In genomic region chr2:193156480-193156879, GRCh38 we compare ENCODE assay signal across 28 cellular contexts.
"Had no signal": no experiment of that assay in that cellular context is flagged by ENCODE, and none has a peak within 500 bp of the region (broad histone marks: within the 10 kb centered on the region; RNA-seq: fewer than 3 reads in every experiment).

No MANE protein-coding gene starts in this region.

- H3K9me3 ChIP-seq: ovary, psoas muscle, right lobe of liver, sigmoid colon, stomach, thoracic aorta, thyroid gland, tibial nerve, upper lobe of left lung, vagina had no signal

- H3K4me3 ChIP-seq: neural progenitor cell, ovary, psoas muscle, right lobe of liver, sigmoid colon, stomach, thoracic aorta, thyroid gland, tibial nerve, upper lobe of left lung, vagina had no signal

- H2AFZ ChIP-seq: neural progenitor cell, parathyroid adenoma had no signal

- H3K79me2 ChIP-seq: parathyroid adenoma had no signal

- H3K4me3 Mint-ChIP-seq: natural killer cell; nephron; neural progenitor cell; stimulated activated effector memory CD8-positive, alpha-beta T cell treated with anti-CD3 and anti-CD28 coated beads, Interleukin-12 subunit alpha, Interleukin-12 subunit beta, amount 100 ng/mL, for 72 hours; stimulated activated naive B cell treated with anti-CD40 and anti-IgM and Interleukin-4, amounts not matched to agents 10 μg/mL and 1 μg/mL and 100 μg/mL, for 72 hours; stimulated activated naive CD8-positive, alpha-beta T cell treated with anti-CD3 and anti-CD28 coated beads, Interleukin-15, Interleukin-2, amounts not matched to agents 100 ng/mL and 50 ng/mL, for 24 hours had no signal

- H3K4me1 ChIP-seq: neural progenitor cell, parathyroid adenoma, psoas muscle, right lobe of liver, sigmoid colon, stomach, thyroid gland, tibial nerve, upper lobe of left lung, vagina had no signal

- H3K4me1 Mint-ChIP-seq: natural killer cell; nephron; neural progenitor cell; stimulated activated effector memory CD8-positive, alpha-beta T cell treated with anti-CD3 and anti-CD28 coated beads, Interleukin-12 subunit alpha, Interleukin-12 subunit beta, amount 100 ng/mL, for 72 hours; stimulated activated naive B cell treated with anti-CD40 and anti-IgM and Interleukin-4, amounts not matched to agents 10 μg/mL and 1 μg/mL and 100 μg/mL, for 72 hours had no signal

- H3K4me2 ChIP-seq: neural progenitor cell had no signal

- H3K36me3 ChIP-seq: neural progenitor cell, ovary, right lobe of liver, sigmoid colon, stomach, thoracic aorta, thyroid gland, tibial nerve, upper lobe of left lung, vagina had no signal

- ATAC-seq: natural killer cell; psoas muscle; right cardiac atrium; right lobe of liver; stimulated activated effector memory CD8-positive, alpha-beta T cell treated with anti-CD3 and anti-CD28 coated beads, Interleukin-12 subunit alpha, Interleukin-12 subunit beta, amount 100 ng/mL, for 72 hours; stimulated activated naive B cell treated with anti-CD40 and anti-IgM and Interleukin-4, amounts not matched to agents 10 μg/mL and 1 μg/mL and 100 μg/mL, for 72 hours had no signal

- H3K36me3 Mint-ChIP-seq: natural killer cell; neural progenitor cell; stimulated activated effector memory CD8-positive, alpha-beta T cell treated with anti-CD3 and anti-CD28 coated beads, Interleukin-12 subunit alpha, Interleukin-12 subunit beta, amount 100 ng/mL, for 72 hours; stimulated activated naive B cell treated with anti-CD40 and anti-IgM and Interleukin-4, amounts not matched to agents 10 μg/mL and 1 μg/mL and 100 μg/mL, for 72 hours had no signal

- H3K27me3 Mint-ChIP-seq: progenitor cell of endocrine pancreas; stimulated activated naive B cell treated with anti-CD40 and anti-IgM and Interleukin-4, amounts not matched to agents 10 μg/mL and 1 μg/mL and 100 μg/mL, for 72 hours; stimulated activated naive CD8-positive, alpha-beta T cell treated with anti-CD3 and anti-CD28 coated beads, Interleukin-15, Interleukin-2, amounts not matched to agents 100 ng/mL and 50 ng/mL, for 24 hours had no signal

- H3K9ac ChIP-seq: neural progenitor cell, parathyroid adenoma had no signal

- H3K9me3 Mint-ChIP-seq: nephron; neural progenitor cell; stimulated activated naive B cell treated with anti-CD40 and anti-IgM and Interleukin-4, amounts not matched to agents 10 μg/mL and 1 μg/mL and 100 μg/mL, for 72 hours; stimulated activated naive CD8-positive, alpha-beta T cell treated with anti-CD3 and anti-CD28 coated beads, Interleukin-15, Interleukin-2, amounts not matched to agents 100 ng/mL and 50 ng/mL, for 24 hours had no signal

- H3K27ac ChIP-seq: neural progenitor cell, ovary, parathyroid adenoma, psoas muscle, right lobe of liver, sigmoid colon, stomach, thoracic aorta, thyroid gland, tibial nerve, upper lobe of left lung, vagina had no signal

- DNase-seq: natural killer cell; occipital lobe; ovary; posterior cingulate gyrus; psoas muscle; right cardiac atrium; right lobe of liver; sigmoid colon; small intestine; stimulated activated CD4-positive, alpha-beta T cell treated with anti-CD3 and anti-CD28 coated beads, Interleukin-15, amount 100 ng/mL, for 24 hours; stimulated activated CD4-positive, alpha-beta T cell treated with anti-CD3 and anti-CD28 coated beads, Interleukin-2, amount 100 ng/mL, for 24 hours; stimulated activated CD4-positive, alpha-beta T cell treated with anti-CD3 and anti-CD28 coated beads, Interleukin-2, amount 100 ng/mL, for 48 hours; stimulated activated CD4-positive, alpha-beta T cell treated with anti-CD3 and anti-CD28 coated beads, Interleukin-4, amount 100 ng/mL, for 24 hours; stimulated activated naive B cell treated with anti-CD40 and anti-IgM and Interleukin-4, amounts not matched to agents 10 μg/mL and 1 μg/mL and 100 μg/mL, for 72 hours; stimulated activated naive CD4-positive, alpha-beta T cell treated with Interleukin-2 at 50 U/mL for 16 hours; stomach; thyroid gland; trophoblast cell; upper lobe of left lung had no signal

- H3K27me3 ChIP-seq: neural progenitor cell, ovary, right lobe of liver, sigmoid colon, stomach, thyroid gland, tibial nerve, upper lobe of left lung, vagina had no signal

- H3K27ac Mint-ChIP-seq: natural killer cell; nephron; neural progenitor cell; progenitor cell of endocrine pancreas; stimulated activated effector memory CD8-positive, alpha-beta T cell treated with anti-CD3 and anti-CD28 coated beads, Interleukin-12 subunit alpha, Interleukin-12 subunit beta, amount 100 ng/mL, for 72 hours; stimulated activated naive B cell treated with anti-CD40 and anti-IgM and Interleukin-4, amounts not matched to agents 10 μg/mL and 1 μg/mL and 100 μg/mL, for 72 hours; stimulated activated naive CD8-positive, alpha-beta T cell treated with anti-CD3 and anti-CD28 coated beads, Interleukin-15, Interleukin-2, amounts not matched to agents 100 ng/mL and 50 ng/mL, for 24 hours had no signal
